16 cellular contexts compared by ENCODE assay signal in genomic region chr9:82091100-82091499, GRCh38.
DNase-seq lines count a peak whose midpoint lies in the region; ATAC-seq and TF ChIP-seq lines count a peak whose summit lies in the region.
"Had no signal": no experiment of that assay in that cellular context is flagged by ENCODE, and none has a peak within 500 bp of the region (broad histone marks: within the 10 kb centered on the region; RNA-seq: fewer than 3 reads in every experiment).

No MANE protein-coding gene starts in this region.

- H3K27ac Mint-ChIP-seq in naive B cell (peak overlapping the region in 3 of 6 donors; percentile 56 to 81 (median 72)), type B pancreatic cell (no peak overlapping the region), T-cell (no peak overlapping the region)
- H3K27ac Mint-ChIP-seq: CD8-positive, alpha-beta memory T cell had no signal

- no peak overlapping the region for H3K9ac ChIP-seq in BLaER1
- H3K9ac ChIP-seq: SK-N-SH had no signal

- H3K4me3 ChIP-seq in BLaER1 (no peak overlapping the region), LNCaP clone FGC (ENCODE audit: low read depth, low read length) (no peak overlapping the region), PC-9 (no peak overlapping the region)

- peak overlapping the region; percentile 53; the same call in 1 of the 2 replicates for H3K4me2 ChIP-seq in BLaER1
- peak overlapping the region; percentile 23 for H3K4me2 ChIP-seq in PC-9
- H3K4me2 ChIP-seq: SK-N-SH had no signal

- H3K27me3 ChIP-seq in BLaER1 (no peaks in the 10 kb centered on the region), PC-9 (ENCODE audit: insufficient read depth, low read depth) (no peaks in the 10 kb centered on the region)
- H3K27me3 ChIP-seq: BE2C had no signal

- H3K4me3 Mint-ChIP-seq in naive B cell (peak overlapping the region in 5 of 8 donors; percentile 45 to 86 (median 62)), type B pancreatic cell (no peak overlapping the region), T-cell (no peak overlapping the region)
- H3K4me3 Mint-ChIP-seq: CD8-positive, alpha-beta memory T cell had no signal

- POLR2A ChIA-PET in PC-9 (lab: Charles Lee; ENCODE audit: unreplicated experiment) = interaction anchor here (0.6 kb wide), 2 partner anchors 15 to 240 kb away, joined by 3 to 6 read pairs; no protein-coding TSS in a partner anchor
- POLR2A ChIA-PET in T-cell (lab: Charles Lee) = no interaction called here

- no peaks in the 10 kb centered on the region for H4K20me1 ChIP-seq in BLaER1
- no peaks in the 10 kb centered on the region for H4K20me1 ChIP-seq in PC-9 (ENCODE audit: insufficient read depth)

- H3K4me1 Mint-ChIP-seq in naive B cell (peaks cover 52 to 58% (median 54%) of the 10 kb centered on the region in 3 donors), type B pancreatic cell (ENCODE audit: unreplicated experiment) (no peaks in the 10 kb centered on the region), T-cell (peaks cover 0 to 3% (median 0%) of the 10 kb centered on the region in 3 donors)
- H3K4me1 Mint-ChIP-seq: CD8-positive, alpha-beta memory T cell had no signal

- CTCF ChIA-PET in PC-9 (lab: Charles Lee) (no interaction called here), T-cell (lab: Charles Lee) (no interaction called here)

- H2AFZ ChIP-seq in PC-9 = no peak overlapping the region

- H3K9me3 ChIP-seq in BLaER1 (no peaks in the 10 kb centered on the region), PC-9 (ENCODE audit: insufficient read depth, low read depth) (no peaks in the 10 kb centered on the region)
- H3K9me3 ChIP-seq: BE2C, SK-N-SH had no signal

- no peaks in the 10 kb centered on the region for H3K27me3 Mint-ChIP-seq in naive B cell
- H3K27me3 Mint-ChIP-seq in type B pancreatic cell = peaks cover 10% of the 10 kb centered on the region
- no peaks in the 10 kb centered on the region for H3K27me3 Mint-ChIP-seq in T-cell
- H3K27me3 Mint-ChIP-seq: CD8-positive, alpha-beta memory T cell had no signal

- H3K27ac ChIP-seq in BLaER1 (no peak overlapping the region), PC-9 (no peak overlapping the region)

- BruUV-seq in PC-9 (replicated peaks; lab: Mats Ljungman, UMichigan) = no TSS peak

- H3K36me3 ChIP-seq in BLaER1 (no peaks in the 10 kb centered on the region), PC-9 (ENCODE audit: low read depth) (no peaks in the 10 kb centered on the region)
- H3K36me3 ChIP-seq: BE2C had no signal

- no peaks in the 10 kb centered on the region for H3K79me2 ChIP-seq in PC-9 (ENCODE audit: low read depth)

- TF ChIP-seq CTCF in LNCaP clone FGC (IDR thresholded peaks at IDR 0.05; ENCODE audit: control insufficient read depth, extremely low read depth, insufficient read depth) = no peak
- TF ChIP-seq CTCF in PC-9 (conservative IDR thresholded peaks at IDR 0.05) = no peak
- no peak for TF ChIP-seq CTCF in type B pancreatic cell (conservative IDR thresholded peaks at IDR 0.05)

- no peaks in the 10 kb centered on the region for H3F3A ChIP-seq in PC-9 (ENCODE audit: insufficient read depth, low read depth)

- H3K9me2 ChIP-seq in PC-9 (ENCODE audit: insufficient read depth) = no peaks in the 10 kb centered on the region
- H3K9me2 ChIP-seq: SK-N-SH had no signal

- H3K36me3 Mint-ChIP-seq in naive B cell (peaks cover 0 to 7% of the 10 kb centered on the region in 2 donors), type B pancreatic cell (no peaks in the 10 kb centered on the region), T-cell (no peaks in the 10 kb centered on the region)

- peak; percentile 56 for DNase-seq in LNCaP clone FGC (ENCODE audit: low read depth)
- DNase-seq in PC-9 = peak in 1 of 2 experiments; percentile 17
- no peak for DNase-seq in naive B cell
- no peak for DNase-seq in type B pancreatic cell (ENCODE audit: extremely low spot score, unreplicated experiment)
- DNase-seq in central memory CD4-positive, alpha-beta T cell = no peak
- DNase-seq in T-cell = no peak
- DNase-seq: BE2C; CD8-positive, alpha-beta memory T cell; GF-D8; HCEC 1CT; NCI-H146; NCI-H446; NCI-H774; OCI-M1; SK-N-SH had no signal

- H3K9me3 Mint-ChIP-seq in naive B cell (peaks cover 0 to 9% (median 0%) of the 10 kb centered on the region in 7 donors), type B pancreatic cell (peaks cover 9% of the 10 kb centered on the region), T-cell (peaks cover 6 to 14% (median 7%) of the 10 kb centered on the region in 3 donors)

- intact Hi-C loops in PC-9 (cut with micrococcal nuclease; ENCODE audit: unreplicated experiment) = no loop called here

- H3K4me1 ChIP-seq in BLaER1 = peaks cover 13% of the 10 kb centered on the region
- peaks cover 13% of the 10 kb centered on the region for H3K4me1 ChIP-seq in PC-9 (replicated peaks; ENCODE audit: insufficient read depth)
- H3K4me1 ChIP-seq: BE2C had no signal

- no peak for ATAC-seq in naive B cell (ENCODE audit: low read depth in 2 of 2)
- no peak for ATAC-seq in T-cell (replicated peaks in 1 of 4)

Comparison
In these comparisons a context has a peak if more than half of its experiments do, and no peak if none do; other contexts are left out.
1. H3K4me3 Mint-ChIP-seq: peak in naive B cell (5 of 8); none in type B pancreatic cell (single experiment) and T-cell (0 of 3).